13 cellular contexts compared by ENCODE assay signal in the genomic region with DNA sequence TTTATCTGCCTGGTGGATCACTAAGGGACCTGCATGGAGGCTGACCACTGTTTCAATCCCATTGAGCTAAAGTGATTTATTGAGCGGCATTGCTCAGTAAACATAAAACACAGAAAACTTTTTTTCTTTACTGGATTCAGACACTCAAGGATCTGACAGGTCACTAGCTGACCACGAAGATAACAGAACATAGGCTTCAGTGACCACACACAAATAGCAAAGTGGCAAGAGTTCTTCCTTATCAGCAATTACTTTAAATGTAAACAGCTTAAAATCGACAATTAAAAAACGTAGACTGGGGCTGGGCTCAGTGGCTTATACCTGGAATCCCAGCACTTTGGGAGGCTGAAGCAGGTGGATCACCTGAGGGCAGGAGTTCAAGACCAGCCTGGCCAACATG. TPM values are rescaled to one million over a fixed set of nuclear protein-coding genes. Genes with fewer than 3 reads are reported as not detected.
A peak's percentile ranks its signal among the peaks of the same experiment; 100 is the strongest.
DNase-seq lines count a peak whose midpoint lies in the region; ATAC-seq, FAIRE-seq and TF ChIP-seq lines count a peak whose summit lies in the region.
"Had no signal": no experiment of that assay in that cellular context is flagged by ENCODE, and none has a peak within 500 bp of the region (broad histone marks: within the 10 kb centered on the region; RNA-seq: fewer than 3 reads in every experiment).

No MANE protein-coding gene starts in this region.

- H2AFZ ChIP-seq in HepG2 (ENCODE audit: low read length) = no peak overlapping the region
- H2AFZ ChIP-seq: GM23248 had no signal

- CTCF ChIA-PET in HepG2 (lab: Yijun Ruan, JAX; ENCODE audit: low intra/inter-chr PET ratio, low total read pairs) = no interaction called here

- H3K9me3 ChIP-seq in HepG2 (ENCODE audit: low read length) (no peaks in the 10 kb centered on the region), right lobe of liver (no peaks in the 10 kb centered on the region), left lung (no peaks in the 10 kb centered on the region), upper lobe of right lung (no peaks in the 10 kb centered on the region)

- no peak for TF ChIP-seq CTCF in HepG2 (CRISPR knock-in tag; IDR thresholded peaks at IDR 0.05)
- no peak for TF ChIP-seq CTCF in right lobe of liver (IDR thresholded peaks at IDR 0.05)
- no peak for TF ChIP-seq CTCF in left lung (IDR thresholded peaks at IDR 0.05)
- TF ChIP-seq CTCF in upper lobe of right lung (IDR thresholded peaks at IDR 0.05) = no peak

- TF ChIP-seq EP300 in HepG2 (IDR thresholded peaks at IDR 0.05; ENCODE audit: low read depth in 2 of 2, low read length in 2 of 2) (no peak), HepG2 (CRISPR knock-in tag; IDR thresholded peaks at IDR 0.05; ENCODE audit: borderline replicate concordance) (no peak)

- no peak for TF ChIP-seq POLR2A in HepG2 (IDR thresholded peaks at IDR 0.05; ENCODE audit: insufficient read depth in 1 of 2, low read depth in 2 of 2, low read length in 2 of 2)
- no peak for TF ChIP-seq POLR2A in right lobe of liver (IDR thresholded peaks at IDR 0.05)

- H3K4me2 ChIP-seq in HepG2 (ENCODE audit: low read depth, low read length) = no peak overlapping the region
- H3K4me2 ChIP-seq: BLaER1 treated with 17β-estradiol and CSF1 and Interleukin-3, amounts not matched to agents 10 nM and 100 nM had no signal

- FAIRE-seq in HepG2 (lab: Jason Lieb, UNC) = no peak

- H3K4me3 ChIP-seq in HepG2 (replicated peaks in 1 of 3; ENCODE audit: insufficient read depth in 1 of 3, low read depth in 2 of 3, low read length in 3 of 3) = no peak overlapping the region
- H3K4me3 ChIP-seq in right lobe of liver = no peak overlapping the region
- no peak overlapping the region for H3K4me3 ChIP-seq in left lung
- no peak overlapping the region for H3K4me3 ChIP-seq in upper lobe of right lung
- H3K4me3 ChIP-seq: BLaER1 treated with 17β-estradiol and CSF1 and Interleukin-3, amounts not matched to agents 10 nM and 100 nM; GM23248 had no signal

- in situ Hi-C loops in HepG2 (cut with HindIII; ENCODE audit: extremely low pct_ligation_motif_present, low pct_unique_long_range_greater_than_20kb) = no loop called here

- ATAC-seq in HepG2 (no peak), right lobe of liver (no peak), left lung (peak; percentile 74), upper lobe of right lung (no peak)

- H3K27ac ChIP-seq in HepG2 (ENCODE audit: extremely low read length, insufficient read depth, low read length) (no peak overlapping the region), right lobe of liver (no peak overlapping the region), left lung (no peak overlapping the region), upper lobe of right lung (no peak overlapping the region)
- H3K27ac ChIP-seq: BLaER1 treated with 17β-estradiol and CSF1 and Interleukin-3, amounts not matched to agents 10 nM and 100 nM; GM23248 had no signal

- no peak for TF ChIP-seq RAD21 in HepG2 (CRISPR knock-in tag; IDR thresholded peaks at IDR 0.05)

- no peaks in the 10 kb centered on the region for H3K27me3 ChIP-seq in HepG2 (ENCODE audit: control insufficient read depth in 1 of 2, insufficient read depth in 2 of 2, low read length in 2 of 2)
- H3K27me3 ChIP-seq in right lobe of liver = no peaks in the 10 kb centered on the region
- H3K27me3 ChIP-seq in left lung = no peaks in the 10 kb centered on the region
- H3K27me3 ChIP-seq in upper lobe of right lung = no peaks in the 10 kb centered on the region
- H3K27me3 ChIP-seq: BLaER1 treated with 17β-estradiol and CSF1 and Interleukin-3, amounts not matched to agents 10 nM and 100 nM had no signal

- no peak overlapping the region for H3K9ac ChIP-seq in HepG2 (ENCODE audit: insufficient read depth, low read depth, low read length)
- H3K9ac ChIP-seq: BLaER1 treated with 17β-estradiol and CSF1 and Interleukin-3, amounts not matched to agents 10 nM and 100 nM; GM23248 had no signal

- H3K79me2 ChIP-seq in HepG2 (ENCODE audit: insufficient read depth, low read length) = peaks cover 75% of the 10 kb centered on the region

- no TSS peak for BruUV-seq in HepG2 (replicated peaks; lab: Mats Ljungman, UMichigan)

- DNase-seq in HepG2 (ENCODE audit: low spot score) (no peak), right lobe of liver (no peak), amniotic epithelial cell (ENCODE audit: low read depth) (peak; percentile 40), left lung (no peak), RPMI8226 (no peak), upper lobe of right lung (no peak), H4 (ENCODE audit: low spot score) (no peak)
- DNase-seq: 8988T; ACHN; CD4-positive, CD25-positive, alpha-beta regulatory T cell; GM23248; H7 had no signal

- intact Hi-C loops in HepG2 (cut with micrococcal nuclease; ENCODE audit: unreplicated experiment) (no loop called here), right lobe of liver (cut with DNase I) (no loop called here), left lung (cut with DNase I) (no loop called here), upper lobe of right lung (cut with DNase I) (no loop called here)

- H4K20me1 ChIP-seq in HepG2 (ENCODE audit: insufficient read depth, low read length) = no peaks in the 10 kb centered on the region

- H3K4me1 ChIP-seq in HepG2 (ENCODE audit: insufficient read depth, low read length) (peaks cover 26% of the 10 kb centered on the region), right lobe of liver (peaks cover 0 to 2% (median 0%) of the 10 kb centered on the region in 4 donors), left lung (peaks cover 2 to 15% of the 10 kb centered on the region in 2 donors), upper lobe of right lung (no peaks in the 10 kb centered on the region)

- POLR2A ChIA-PET in HepG2 (lab: Yijun Ruan, JAX) = interaction anchor here (1.1 kb wide), 1 partner anchor 48 kb away, joined by 5 read pairs; the partner anchor contains the start of gene STAG1

- no peaks in the 10 kb centered on the region for H3K36me3 ChIP-seq in HepG2 (replicated peaks in 1 of 2; ENCODE audit: control insufficient read depth in 1 of 2, insufficient read depth in 2 of 2, low read length in 2 of 2)
- no peaks in the 10 kb centered on the region for H3K36me3 ChIP-seq in right lobe of liver
- no peaks in the 10 kb centered on the region for H3K36me3 ChIP-seq in left lung
- no peaks in the 10 kb centered on the region for H3K36me3 ChIP-seq in upper lobe of right lung

- whole genome bisulfite sequencing in HepG2 (ENCODE audit: low lambda C conversion rate) = 78% methylated on average over 4 of the region's 4 CpGs
- WGBS in right lobe of liver (ENCODE audit: insufficient coverage, low coverage, low lambda C conversion rate, missing lambda C conversion rate) = 71% methylated on average over 3 of the region's 4 CpGs

TF ChIP-seq in HepG2, 621 proteins besides CTCF, POLR2A, EP300 and RAD21:
- TF ChIP-seq CBFB (CRISPR knock-in tag; IDR thresholded peaks at IDR 0.05) = 0 out of 2 replicates have a peak, but pooled peaks have one; percentile 51
- TF ChIP-seq KLF15 (CRISPR knock-in tag; IDR thresholded peaks at IDR 0.05; ENCODE audit: borderline replicate concordance) = no peak

RNA-seq across cellular contexts. Expression of gene STAG1, which starts 48.7 kb away (rescaled TPM):
- total RNA-seq in HepG2 (2016; rRNA removed; fragmentation: Illumina TruSeq; extraction: Trizol) = 25.9 and 37.8 TPM in 2 replicates
- total RNA-seq in HepG2 (2016; cell fraction: cytosol; rRNA removed; fragmentation: Illumina TruSeq; extraction: Trizol; ENCODE audit: low read depth) = 12.4 and 13.3 TPM in 2 replicates
- total RNA-seq in HepG2 (2016; cell fraction: insoluble cytoplasmic fraction; rRNA removed; fragmentation: Illumina TruSeq; extraction: Trizol) = 27.2 and 38.3 TPM in 2 replicates
- total RNA-seq in HepG2 (2016; cell fraction: membrane; rRNA removed; fragmentation: Illumina TruSeq; extraction: Trizol) = 13.0 and 13.7 TPM in 2 replicates
- total RNA-seq in HepG2 (2016; cell fraction: nucleus; rRNA removed; fragmentation: Illumina TruSeq; extraction: Trizol) = 45.3 and 46.5 TPM in 2 replicates
- 5.8 and 6.2 TPM in 2 replicates for polyA plus RNA-seq in HepG2 (2011; rRNA removed)
- polyA plus RNA-seq in HepG2 (2011; cell fraction: cytosol; rRNA removed) = 2.4 and 4.3 TPM in 2 replicates
- 2.8 and 4.2 TPM in 2 replicates for polyA plus RNA-seq in HepG2 (2011; cell fraction: nucleus; rRNA removed)
- polyA plus RNA-seq in HepG2 (2012) = 7.8 and 8.7 TPM in 2 replicates
- polyA plus RNA-seq in HepG2 (2016; cell fraction: cytosol; fragmentation: Illumina TruSeq; extraction: Trizol; ENCODE audit: low read depth) = 1.00 and 1.1 TPM in 2 replicates
- 19.1 and 21.9 TPM in 2 replicates for polyA plus RNA-seq in HepG2 (2016; cell fraction: insoluble cytoplasmic fraction; fragmentation: Illumina TruSeq; extraction: Trizol; ENCODE audit: low read depth)
- 2.9 and 3.1 TPM in 2 replicates for polyA plus RNA-seq in HepG2 (2016; cell fraction: membrane; fragmentation: Illumina TruSeq; extraction: Trizol; ENCODE audit: low read depth)
- polyA plus RNA-seq in HepG2 (2016; cell fraction: nucleus; fragmentation: Illumina TruSeq; extraction: Trizol; ENCODE audit: insufficient read depth, low read depth) = 16.1 and 16.2 TPM in 2 replicates
- 5.2 and 17.2 TPM in 2 replicates for polyA minus RNA-seq in HepG2 (2011; rRNA and poly(A)+ RNA removed; ENCODE audit: low replicate concordance)
- 9.1 and 13.0 TPM in 2 replicates for polyA minus RNA-seq in HepG2 (2011; cell fraction: cytosol; rRNA and poly(A)+ RNA removed)
- 44.2 and 44.3 TPM in 2 replicates for polyA minus RNA-seq in HepG2 (2011; cell fraction: nucleus; rRNA and poly(A)+ RNA removed)
- 10 to 100 TPM in 5 of 6 experiments, 1 to 10 TPM in 1; 8.2 to 18.5 (median 12.7) TPM for total RNA-seq in right lobe of liver
- total RNA-seq in left lung = 10 to 100 TPM; 29.6 to 41.4 TPM
- 40.8 TPM for total RNA-seq in upper lobe of right lung
- total RNA-seq in H4 (2014; rRNA removed; shearing (Covaris generic)) = 21.6 and 31.0 TPM in 2 replicates
